Comparison of ENCODE assay signal across 16 cellular contexts in the genomic region with DNA sequence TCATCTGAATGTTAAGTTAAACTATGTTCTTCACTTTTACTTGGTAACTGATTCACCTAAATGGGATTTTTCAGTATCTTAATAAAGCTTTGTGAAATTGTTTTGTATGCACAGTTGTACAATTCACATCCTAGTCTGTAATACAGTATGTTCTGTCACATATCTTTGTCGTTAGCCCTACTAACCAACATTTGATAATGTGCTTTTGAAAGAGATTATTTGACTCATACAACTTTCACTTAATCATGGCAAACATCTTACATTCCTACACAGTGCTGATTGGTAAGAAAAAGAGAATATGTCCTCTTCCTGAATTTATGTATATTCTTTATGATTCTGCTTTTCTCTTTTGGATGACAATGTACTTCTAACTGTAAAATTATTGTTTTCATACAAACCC.
DNase-seq lines count a peak whose midpoint lies in the region; TF ChIP-seq lines count a peak whose summit lies in the region.
"Had no signal": no experiment of that assay in that cellular context is flagged by ENCODE, and none has a peak within 500 bp of the region (broad histone marks: within the 10 kb centered on the region; RNA-seq: fewer than 3 reads in every experiment).

No MANE protein-coding gene starts in this region.

- H3K9me3 Mint-ChIP-seq in type B pancreatic cell, result peaks cover 14% of the 10 kb centered on the region
- H3K9me3 Mint-ChIP-seq in CD14-positive monocyte, result peaks cover 2 to 19% (median 9%) of the 10 kb centered on the region in 7 donors
- peaks cover 14% of the 10 kb centered on the region for H3K9me3 Mint-ChIP-seq in activated CD4-positive, alpha-beta memory T cell treated with anti-CD3 and anti-CD28 coated beads, Interleukin-2, amount 10 ng/mL, durations not matched to agents 7 days and 5 days

- H3K27me3 Mint-ChIP-seq in type B pancreatic cell (no peaks in the 10 kb centered on the region), CD14-positive monocyte (ENCODE audit: low read depth in 3 of 3) (no peaks in the 10 kb centered on the region)
- no peaks in the 10 kb centered on the region for H3K27me3 Mint-ChIP-seq in activated CD4-positive, alpha-beta memory T cell treated with anti-CD3 and anti-CD28 coated beads, Interleukin-2, amount 10 ng/mL, durations not matched to agents 7 days and 5 days
- H3K27me3 Mint-ChIP-seq: CD4-positive, CD25-positive, alpha-beta regulatory T cell had no signal

- H3K4me1 ChIP-seq in HUES64 (ENCODE audit: insufficient read depth, low read length), result peaks cover 7% of the 10 kb centered on the region; the same call in 1 of the 2 replicates

- H3K36me3 Mint-ChIP-seq in type B pancreatic cell (no peaks in the 10 kb centered on the region), CD14-positive monocyte (no peaks in the 10 kb centered on the region)
- no peaks in the 10 kb centered on the region for H3K36me3 Mint-ChIP-seq in activated CD4-positive, alpha-beta memory T cell treated with anti-CD3 and anti-CD28 coated beads, Interleukin-2, amount 10 ng/mL, durations not matched to agents 7 days and 5 days (ENCODE audit: low read depth)
- H3K36me3 Mint-ChIP-seq: CD4-positive, CD25-positive, alpha-beta regulatory T cell had no signal

- no peaks in the 10 kb centered on the region for H3K36me3 ChIP-seq in HUES64 (ENCODE audit: insufficient read depth, low read length)
- H3K36me3 ChIP-seq: cardiac muscle cell, left lung had no signal

- H3K4me1 Mint-ChIP-seq in type B pancreatic cell (ENCODE audit: unreplicated experiment), result no peaks in the 10 kb centered on the region
- no peaks in the 10 kb centered on the region for H3K4me1 Mint-ChIP-seq in CD14-positive monocyte
- no peaks in the 10 kb centered on the region for H3K4me1 Mint-ChIP-seq in activated CD4-positive, alpha-beta memory T cell treated with anti-CD3 and anti-CD28 coated beads, Interleukin-2, amount 10 ng/mL, durations not matched to agents 7 days and 5 days
- H3K4me1 Mint-ChIP-seq: CD4-positive, CD25-positive, alpha-beta regulatory T cell had no signal

- H3K9me3 ChIP-seq in HUES64 (ENCODE audit: insufficient read depth, low read depth, low read length), result peaks cover 7% of the 10 kb centered on the region; the same call in 1 of the 2 replicates

- H3K27me3 ChIP-seq in HUES64 (ENCODE audit: insufficient read depth, low read length), result no peaks in the 10 kb centered on the region
- H3K27me3 ChIP-seq: cardiac muscle cell, foreskin keratinocyte, left lung had no signal

- H3K4me3 Mint-ChIP-seq in type B pancreatic cell (no peak overlapping the region), CD14-positive monocyte (no peak overlapping the region)
- no peak overlapping the region for H3K4me3 Mint-ChIP-seq in activated CD4-positive, alpha-beta memory T cell treated with anti-CD3 and anti-CD28 coated beads, Interleukin-2, amount 10 ng/mL, durations not matched to agents 7 days and 5 days
- H3K4me3 Mint-ChIP-seq: activated naive CD4-positive, alpha-beta T cell treated with anti-CD3 and anti-CD28 coated beads for 36 hours; CD4-positive, CD25-positive, alpha-beta regulatory T cell had no signal

- POLR2A ChIA-PET in HEK293T (lab: Yijun Ruan, JAX), result no interaction called here
- POLR2A ChIA-PET in activated CD4-positive, alpha-beta memory T cell treated with anti-CD3 and anti-CD28 coated beads, Interleukin-2, amount 10 ng/mL, durations not matched to agents 7 days and 5 days (lab: Charles Lee), result no interaction called here

- peak overlapping the region; percentile 68 for H3K27ac Mint-ChIP-seq in type B pancreatic cell
- H3K27ac Mint-ChIP-seq in CD14-positive monocyte, result no peak overlapping the region
- no peak overlapping the region for H3K27ac Mint-ChIP-seq in activated CD4-positive, alpha-beta memory T cell treated with anti-CD3 and anti-CD28 coated beads, Interleukin-2, amount 10 ng/mL, durations not matched to agents 7 days and 5 days
- H3K27ac Mint-ChIP-seq: activated naive CD4-positive, alpha-beta T cell treated with anti-CD3 and anti-CD28 coated beads for 36 hours; CD4-positive, CD25-positive, alpha-beta regulatory T cell had no signal

- peak; percentile 82 for DNase-seq in amniotic epithelial cell (ENCODE audit: low read depth)
- DNase-seq in fibroblast of peridontal ligament (ENCODE audit: extremely low read depth), result peak; percentile 41
- no peak for DNase-seq in type B pancreatic cell (ENCODE audit: extremely low spot score, unreplicated experiment)
- no peak for DNase-seq in CD14-positive monocyte (ENCODE audit: low spot score)
- DNase-seq in HEK293T (ENCODE audit: extremely low spot score), result no peak
- no peak for DNase-seq in activated CD4-positive, alpha-beta memory T cell treated with anti-CD3 and anti-CD28 coated beads, Interleukin-2, amount 10 ng/mL, durations not matched to agents 7 days and 5 days
- DNase-seq: activated CD4-positive, alpha-beta T cell treated with anti-CD3 and anti-CD28 coated beads for 48 hours; activated naive CD4-positive, alpha-beta T cell treated with anti-CD3 and anti-CD28 coated beads for 36 hours; Karpas-422; NCI-H2227 treated with DMSO at 0.1 percent for 48 hours; stimulated activated naive CD4-positive, alpha-beta T cell treated with Interleukin-2 at 50 U/mL for 16 hours had no signal

- no peak overlapping the region for H3K27ac ChIP-seq in HUES64 (ENCODE audit: low read depth, low read length)
- H3K27ac ChIP-seq: cardiac muscle cell, foreskin keratinocyte, left lung had no signal

- CTCF ChIA-PET in HEK293T (lab: Yijun Ruan, JAX), result no interaction called here
- CTCF ChIA-PET in activated CD4-positive, alpha-beta memory T cell treated with anti-CD3 and anti-CD28 coated beads, Interleukin-2, amount 10 ng/mL, durations not matched to agents 7 days and 5 days (lab: Charles Lee), result no interaction called here

- intact Hi-C loops in CD14-positive monocyte (cut with micrococcal nuclease), result no loop called here

- TF ChIP-seq CTCF in type B pancreatic cell (conservative IDR thresholded peaks at IDR 0.05) (no peak), CD14-positive monocyte (IDR thresholded peaks at IDR 0.05) (no peak)

- no peak overlapping the region for H3K4me3 ChIP-seq in HUES64 (ENCODE audit: low read length)
- H3K4me3 ChIP-seq: cardiac muscle cell, left lung had no signal

- WGBS in HUES64, result no CpG with 5 or more reads among the region's 1 CpG

- H3K9ac ChIP-seq in HUES64 (ENCODE audit: low read depth, low read length), result peak overlapping the region; percentile 37; the same call in 1 of the 2 replicates

TF ChIP-seq in HEK293T, 16 proteins besides CTCF, POLR2A, EP300 and RAD21:
- TF ChIP-seq FOXM1 (IDR thresholded peaks at IDR 0.05; ENCODE audit: borderline replicate concordance), result no peak
- no peak for TF ChIP-seq L3MBTL2 (conservative IDR thresholded peaks at IDR 0.05)
- no peak for TF ChIP-seq ARNT (IDR thresholded peaks at IDR 0.05)
- TF ChIP-seq FOXA1 (IDR thresholded peaks at IDR 0.05), result no peak

Comparison
In these comparisons a context has a peak if more than half of its experiments do, and no peak if none do; other contexts are left out.
1. DNase-seq: peak in amniotic epithelial cell (single experiment) and fibroblast of peridontal ligament (single experiment); none in type B pancreatic cell (single experiment), CD14-positive monocyte (single experiment), HEK293T (single experiment) and activated CD4-positive, alpha-beta memory T cell treated with anti-CD3 and anti-CD28 coated beads, Interleukin-2, amount 10 ng/mL, durations not matched to agents 7 days and 5 days (single experiment).